In the genomic region with DNA sequence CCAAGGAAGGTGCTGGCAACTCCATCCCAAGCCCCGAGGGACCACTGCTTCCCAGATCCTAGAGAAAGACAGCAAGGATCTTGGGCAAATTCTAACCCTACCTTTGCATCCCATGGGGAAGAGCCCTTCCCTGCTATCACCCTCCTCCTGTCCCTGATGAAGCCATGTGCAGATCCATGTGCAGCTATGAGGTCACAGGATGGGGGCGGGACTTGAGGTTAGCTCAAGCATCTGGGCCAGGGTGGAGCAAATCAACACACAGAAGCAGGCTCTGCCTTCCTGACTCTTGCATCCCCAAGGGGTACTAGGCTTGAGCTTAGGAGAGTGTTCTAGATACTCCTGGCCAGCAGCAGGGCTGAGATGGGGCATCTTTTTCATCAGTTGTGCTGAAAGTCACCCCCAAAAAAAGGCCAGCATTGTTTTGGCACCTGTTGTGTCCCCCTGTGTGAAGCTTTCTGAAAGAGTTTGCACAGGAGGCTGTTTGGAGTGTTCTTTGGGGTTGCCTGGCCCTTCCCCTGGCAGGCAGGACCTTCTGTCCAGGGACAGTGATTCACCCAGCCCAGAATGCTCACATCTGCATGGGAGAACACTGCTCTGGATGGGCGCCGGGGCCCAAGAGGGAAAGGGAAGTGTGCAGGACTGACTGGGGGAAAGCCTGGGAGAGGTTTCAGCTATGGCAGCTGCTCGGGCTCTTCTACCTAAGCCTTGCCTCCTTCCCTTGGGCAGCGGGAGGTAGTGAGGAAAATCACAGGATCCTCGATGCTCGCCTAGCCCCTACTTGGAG, we compare ENCODE assay signal across 8 cellular contexts. TPM values are rescaled to one million over a fixed set of nuclear protein-coding genes. Genes with fewer than 3 reads are reported as not detected.
A peak's percentile ranks its signal among the peaks of the same experiment; 100 is the strongest.
DNase-seq lines count a peak whose midpoint lies in the region; ATAC-seq and TF ChIP-seq lines count a peak whose summit lies in the region.

No MANE protein-coding gene starts in this region.

- H2AFZ ChIP-seq in smooth muscle cell (ENCODE audit: low read depth), result no peak overlapping the region

- H3K36me3 ChIP-seq in smooth muscle cell (ENCODE audit: low read depth), result no peaks in the 10 kb centered on the region

- peaks cover 4% of the 10 kb centered on the region for H3K4me1 ChIP-seq in smooth muscle cell (ENCODE audit: low read depth)

- peak; percentile 50 for TF ChIP-seq POLR2A in erythroblast (IDR thresholded peaks at IDR 0.05; ENCODE audit: low read length)

- H4K20me1 ChIP-seq in smooth muscle cell (ENCODE audit: low read depth), result no peaks in the 10 kb centered on the region

- H3K27me3 ChIP-seq in smooth muscle cell (ENCODE audit: low read depth), result no peaks in the 10 kb centered on the region

- peak; percentile 42 for DNase-seq in CD1c-positive myeloid dendritic cell (ENCODE audit: extremely low spot score)
- DNase-seq in HUDEP-2 (lab: John Stamatoyannopoulos, UW; ENCODE audit: unreplicated experiment in 76 of 76), result peak in 65 of 76 experiments; percentile 0 to 65 (median 38)
- DNase-seq in activated CD4-positive, alpha-beta T cell treated with anti-CD3 and anti-CD28 coated beads, Interleukin-2, amount 50 U/mL, for 1 hour, result peak; percentile 72
- DNase-seq in erythroblast (lab: John Stamatoyannopoulos, UW), result peak; percentile 35 to 47
- DNase-seq in smooth muscle cell (lab: John Stamatoyannopoulos, UW; ENCODE audit: unreplicated experiment), result peak; percentile 6
- no peak for DNase-seq in occipital lobe (lab: John Stamatoyannopoulos, UW)
- DNase-seq in GM19240 (ENCODE audit: insufficient read length, low spot score), result no peak

- H3K27ac ChIP-seq in smooth muscle cell (ENCODE audit: low read depth), result peak overlapping the region; percentile 28

- H3K9ac ChIP-seq in smooth muscle cell (ENCODE audit: low read depth), result no peak overlapping the region

- no peak for ATAC-seq in HG02588 (IDR thresholded peaks at IDR 0.05; ENCODE audit: unreplicated experiment)

- no peak overlapping the region for H3K4me2 ChIP-seq in smooth muscle cell

- 86% methylated on average over 8 of the region's 8 CpGs for WGBS in smooth muscle cell (ENCODE audit: low lambda C conversion rate)

- H3K4me3 ChIP-seq in smooth muscle cell, result no peak overlapping the region

- TF ChIP-seq CTCF in smooth muscle cell (IDR thresholded peaks at IDR 0.05; ENCODE audit: borderline replicate concordance, insufficient read depth, poor library complexity, severe bottlenecking), result no peak

- H3K79me2 ChIP-seq in smooth muscle cell (ENCODE audit: low read depth), result no peaks in the 10 kb centered on the region

- no peaks in the 10 kb centered on the region for H3K9me3 ChIP-seq in smooth muscle cell (replicated peaks; ENCODE audit: low read depth)

- peaks cover 22% of the 10 kb centered on the region for H3F3A ChIP-seq in smooth muscle cell (ENCODE audit: low read depth)

RNA-seq across cellular contexts. Expression of a gene that starts 50.8 kb away (rescaled TPM):
- total RNA-seq in smooth muscle cell (60.5 and 74.5 TPM in 2 replicates), occipital lobe (22.9 TPM)
- 40.3 and 51.7 TPM in 2 replicates for polyA plus RNA-seq in smooth muscle cell

Comparison
In these comparisons a context has a peak if more than half of its experiments do, and no peak if none do; other contexts are left out.
1. DNase-seq: peak in CD1c-positive myeloid dendritic cell (single experiment), HUDEP-2 (65 of 76), activated CD4-positive, alpha-beta T cell treated with anti-CD3 and anti-CD28 coated beads, Interleukin-2, amount 50 U/mL, for 1 hour (single experiment), erythroblast (2 of 2) and smooth muscle cell (single experiment); none in occipital lobe (single experiment) and GM19240 (single experiment).